Comparison of ENCODE assay signal across 2 cellular contexts in genomic region chr20:1896859-1897258, GRCh38.
TF ChIP-seq lines count a peak whose summit lies in the region.

No MANE protein-coding gene starts in this region.

TF ChIP-seq in SK-N-SH, 30 proteins besides CTCF, POLR2A, EP300 and RAD21 (continued from another document):
- TF ChIP-seq ZBTB33 (IDR thresholded peaks at IDR 0.05; ENCODE audit: borderline replicate concordance, low read depth) (no peak), MEF2A (IDR thresholded peaks at IDR 0.05; ENCODE audit: borderline replicate concordance, low read depth) (no peak), NRF1 (IDR thresholded peaks at IDR 0.05; ENCODE audit: low read depth, low read length) (no peak)

TF ChIP-seq in SK-N-SH treated with all-trans-retinoic acid at 6 μM for 48 hours, 23 proteins besides CTCF, POLR2A, EP300 and RAD21 (continued from another document):
- TF ChIP-seq BACH2 (CRISPR knock-in tag; IDR thresholded peaks at IDR 0.05; ENCODE audit: borderline replicate concordance) (no peak), ARNTL (CRISPR knock-in tag; IDR thresholded peaks at IDR 0.05; ENCODE audit: borderline replicate concordance, low read depth) (no peak), RARB (CRISPR knock-in tag; IDR thresholded peaks at IDR 0.05) (no peak), PATZ1 (CRISPR knock-in tag; IDR thresholded peaks at IDR 0.05; ENCODE audit: borderline replicate concordance) (no peak), POU6F1 (CRISPR knock-in tag; IDR thresholded peaks at IDR 0.05; ENCODE audit: borderline replicate concordance, low read depth) (no peak), ZNF8 (CRISPR knock-in tag; IDR thresholded peaks at IDR 0.05) (no peak), CSRNP3 (CRISPR knock-in tag; IDR thresholded peaks at IDR 0.05) (no peak)
